ENCODE assay signal across 8 cellular contexts in the genomic region with DNA sequence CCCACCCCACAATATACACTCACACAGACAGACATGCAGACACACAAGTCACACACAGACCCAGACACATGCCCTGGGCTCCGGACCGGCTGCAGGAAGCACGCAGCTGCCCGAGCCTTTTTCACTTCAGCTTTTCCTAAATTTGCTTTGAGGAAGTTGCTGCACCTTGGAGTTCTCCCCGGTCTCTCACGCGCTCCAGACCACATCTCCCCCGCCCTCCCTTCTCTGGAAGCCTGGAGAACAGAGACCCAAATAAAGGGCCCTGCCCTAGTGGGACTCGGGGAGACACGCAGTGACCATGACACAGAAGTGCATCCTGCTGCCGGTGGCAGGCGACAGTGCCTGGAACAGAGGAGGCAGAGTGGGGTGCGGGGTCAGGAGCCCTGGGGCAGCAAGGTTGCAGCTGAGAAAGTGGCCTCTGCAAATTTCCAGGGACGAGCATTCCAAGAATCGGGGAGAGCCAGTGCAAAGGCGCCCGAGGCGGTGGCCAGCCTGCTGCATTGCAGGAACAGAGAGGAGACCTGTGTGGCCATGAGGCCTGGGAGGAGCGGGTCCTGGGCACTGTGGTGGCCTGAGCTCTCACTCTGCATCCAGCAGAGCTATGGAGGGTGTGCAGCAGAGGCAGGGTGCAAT. TPM values are rescaled to one million over a fixed set of nuclear protein-coding genes. Genes with fewer than 3 reads are reported as not detected.
DNase-seq lines count a peak whose midpoint lies in the region; ATAC-seq lines count a peak whose summit lies in the region.

No MANE protein-coding gene starts in this region.

- peak; percentile 27 for DNase-seq in GDM1 (lab: John Stamatoyannopoulos, UW)
- peak; percentile 70 for DNase-seq in RPMI8226
- DNase-seq in left ventricle myocardium superior = peak; percentile 61
- DNase-seq in putamen (ENCODE audit: low spot score) = peak; percentile 57
- DNase-seq in NCI-H1436 (lab: John Stamatoyannopoulos, UW) = no peak
- no peak for DNase-seq in NCI-H2171 (lab: John Stamatoyannopoulos, UW)
- DNase-seq in activated gamma-delta T cell treated with Interleukin-2 at 50 U/mL for 16 hours = no peak
- no peak for DNase-seq in activated T-cell treated with anti-CD3 and anti-CD28 coated beads for 4 hours

- intact Hi-C loops in left ventricle myocardium superior (cut with micrococcal nuclease) = no loop called here

- peak; percentile 74 for ATAC-seq in left ventricle myocardium superior

RNA-seq across cellular contexts. Expression of a gene that starts 19.1 kb away (rescaled TPM):
- total RNA-seq in left ventricle myocardium superior = 319 TPM

RNA-seq across cellular contexts. Expression of a gene that starts 49.5 kb away (rescaled TPM):
- total RNA-seq in left ventricle myocardium superior = 41.3 TPM

RNA-seq across cellular contexts. Expression of a gene that starts 55.5 kb away (rescaled TPM):
- 19.9 TPM for total RNA-seq in left ventricle myocardium superior

Comparison
In these comparisons a context has a peak if more than half of its experiments do, and no peak if none do; other contexts are left out.
1. DNase-seq: peak in GDM1 (single experiment), RPMI8226 (single experiment), left ventricle myocardium superior (single experiment) and putamen (single experiment); none in NCI-H1436 (single experiment), NCI-H2171 (single experiment), activated gamma-delta T cell treated with Interleukin-2 at 50 U/mL for 16 hours (single experiment) and activated T-cell treated with anti-CD3 and anti-CD28 coated beads for 4 hours (single experiment).